Comparison of ENCODE assay signal across 36 cellular contexts in the genomic region with DNA sequence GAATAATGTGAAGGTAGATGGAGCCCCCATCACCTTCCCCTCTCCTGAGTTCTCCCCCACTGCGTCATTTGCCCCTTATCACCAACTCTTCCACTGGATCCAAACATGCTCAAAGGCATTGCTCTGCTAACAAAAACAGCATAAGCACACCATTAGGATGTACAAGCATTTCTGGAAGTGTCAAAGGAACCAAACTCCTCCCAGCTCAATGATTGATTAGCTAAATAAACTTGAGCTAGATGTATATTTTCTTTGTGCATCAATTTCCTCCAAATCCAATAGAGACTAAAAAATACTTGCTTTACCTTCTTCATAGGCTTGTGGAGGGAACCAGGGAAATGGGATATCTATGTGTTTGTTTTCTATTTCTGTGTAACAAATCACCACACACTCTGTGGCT.
"Had no signal": no experiment of that assay in that cellular context is flagged by ENCODE, and none has a peak within 500 bp of the region (broad histone marks: within the 10 kb centered on the region; RNA-seq: fewer than 3 reads in every experiment).

No MANE protein-coding gene starts in this region.

- H3K27me3 Mint-ChIP-seq: activated B cell treated with CpG ODN at 0.5 μM for 24 hours; activated CD4-positive, alpha-beta memory T cell treated with anti-CD3 and anti-CD28 coated beads for 36 hours; activated CD8-positive, alpha-beta T cell treated with anti-CD3 and anti-CD28 coated beads for 36 hours; activated naive CD8-positive, alpha-beta T cell treated with anti-CD3 and anti-CD28 coated beads for 36 hours; activated T-helper 17 cell treated with anti-CD3 and anti-CD28 coated beads, Interleukin-2, amount 50 U/mL, for 72 hours had no signal

- H3K27me3 ChIP-seq: adrenal gland, body of pancreas, brain microvascular endothelial cell, breast epithelium had no signal

- H3K4me1 ChIP-seq: adrenal gland, body of pancreas, breast epithelium had no signal

- H3K4me1 Mint-ChIP-seq: activated B cell treated with CpG ODN at 0.5 μM for 24 hours; activated CD4-positive, alpha-beta T cell treated with anti-CD3 and anti-CD28 coated beads, Interleukin-2, amount 10 ng/mL, durations not matched to agents 24 days and 14 days; activated naive CD8-positive, alpha-beta T cell treated with anti-CD3 and anti-CD28 coated beads for 36 hours; activated T-helper 17 cell treated with anti-CD3 and anti-CD28 coated beads, Interleukin-2, amount 50 U/mL, for 72 hours had no signal

- ATAC-seq: activated CD8-positive, alpha-beta T cell treated with anti-CD3 and anti-CD28 coated beads for 36 hours; activated naive CD4-positive, alpha-beta T cell treated with anti-CD3 and anti-CD28 coated beads, Interleukin-2, amount 50 U/mL, for 72 hours; activated T-cell treated with anti-CD3 and anti-CD28 coated beads, Interleukin-2, amount 50 U/mL, for 4 hours; activated T-cell treated with anti-CD3 and anti-CD28 coated beads, Interleukin-2, amount 50 U/mL, for 72 hours; activated T-helper 17 cell treated with anti-CD3 and anti-CD28 coated beads, Interleukin-2, amount 50 U/mL, for 72 hours; body of pancreas had no signal

- H3K27ac ChIP-seq: adrenal gland, body of pancreas, brain microvascular endothelial cell, breast epithelium, VCaP had no signal

- H3K9me3 Mint-ChIP-seq: activated B cell treated with CpG ODN at 0.5 μM for 24 hours; activated CD4-positive, alpha-beta memory T cell treated with anti-CD3 and anti-CD28 coated beads for 36 hours; activated CD4-positive, alpha-beta T cell treated with anti-CD3 and anti-CD28 coated beads, Interleukin-2, amount 10 ng/mL, durations not matched to agents 24 days and 14 days; activated CD8-positive, alpha-beta T cell treated with anti-CD3 and anti-CD28 coated beads for 36 hours; activated naive CD4-positive, alpha-beta T cell treated with anti-CD3 and anti-CD28 coated beads for 36 hours; activated naive CD4-positive, alpha-beta T cell treated with anti-CD3 and anti-CD28 coated beads, Interleukin-2, amount 50 U/mL, for 72 hours; activated naive CD8-positive, alpha-beta T cell treated with anti-CD3 and anti-CD28 coated beads for 36 hours; activated T-cell treated with anti-CD3 and anti-CD28 coated beads, Interleukin-2, amount 50 U/mL, for 4 hours; activated T-cell treated with anti-CD3 and anti-CD28 coated beads, Interleukin-2, amount 50 U/mL, for 72 hours; activated T-helper 1 cell treated with anti-CD3 and anti-CD28 coated beads, Interleukin-12 subunit alpha, Interleukin-12 subunit beta, Interleukin-2, Interleukin-4 antibody, amounts not matched to agents 30 ng/mL and 10 ng/mL and 1 ng/mL, durations not matched to agents 14 hours and 24 hours and 36 hours; activated T-helper 17 cell treated with anti-CD3 and anti-CD28 coated beads, Interleukin-2, amount 50 U/mL, for 72 hours; T-helper 1 cell treated with Interleukin-12 subunit alpha and Interleukin-12 subunit beta and Interleukin-4 antibody, amounts not matched to agents 30 μg/mL and 1 μg/mL, for 36 hours; T-helper 2 cell treated with Interferon-gamma antibody and Interleukin-4, amounts not matched to agents 5 μg/mL and 100 μg/mL, for 36 hours had no signal

- H3K4me3 Mint-ChIP-seq: activated B cell treated with CpG ODN at 0.5 μM for 24 hours; activated CD4-positive, alpha-beta memory T cell treated with anti-CD3 and anti-CD28 coated beads for 36 hours; activated CD4-positive, alpha-beta T cell treated with anti-CD3 and anti-CD28 coated beads, Interleukin-2, amount 10 ng/mL, durations not matched to agents 24 days and 14 days; activated CD8-positive, alpha-beta T cell treated with anti-CD3 and anti-CD28 coated beads for 36 hours; activated naive CD4-positive, alpha-beta T cell treated with anti-CD3 and anti-CD28 coated beads for 36 hours; activated naive CD8-positive, alpha-beta T cell treated with anti-CD3 and anti-CD28 coated beads for 36 hours; activated T-cell treated with anti-CD3 and anti-CD28 coated beads, Interleukin-2, amount 50 U/mL, for 4 hours; activated T-cell treated with anti-CD3 and anti-CD28 coated beads, Interleukin-2, amount 50 U/mL, for 72 hours; activated T-helper 1 cell treated with anti-CD3 and anti-CD28 coated beads, Interleukin-12 subunit alpha, Interleukin-12 subunit beta, Interleukin-2, Interleukin-4 antibody, amounts not matched to agents 30 ng/mL and 10 ng/mL and 1 ng/mL, durations not matched to agents 14 hours and 24 hours and 36 hours; activated T-helper 17 cell treated with anti-CD3 and anti-CD28 coated beads, Interleukin-2, amount 50 U/mL, for 72 hours; T-helper 1 cell treated with Interleukin-12 subunit alpha and Interleukin-12 subunit beta and Interleukin-4 antibody, amounts not matched to agents 30 μg/mL and 1 μg/mL, for 36 hours; T-helper 2 cell treated with Interferon-gamma antibody and Interleukin-4, amounts not matched to agents 5 μg/mL and 100 μg/mL, for 36 hours had no signal

- H3K9me3 ChIP-seq: adrenal gland, body of pancreas, breast epithelium had no signal

- H3K36me3 ChIP-seq: adrenal gland, brain microvascular endothelial cell, breast epithelium had no signal

- DNase-seq: activated B cell treated with CpG ODN at 0.5 μM for 24 hours; activated CD4-positive, alpha-beta memory T cell treated with anti-CD3 and anti-CD28 coated beads for 36 hours; activated CD4-positive, alpha-beta T cell treated with anti-CD3 and anti-CD28 coated beads for 4 hours; activated CD4-positive, alpha-beta T cell treated with anti-CD3 and anti-CD28 coated beads, Interleukin-2, amount 10 ng/mL, durations not matched to agents 24 days and 14 days; activated CD4-positive, alpha-beta T cell treated with anti-CD3 and anti-CD28 coated beads, Interleukin-2, amount 50 U/mL, for 1 hour; activated CD4-positive, alpha-beta T cell treated with anti-CD3 and anti-CD28 coated beads, Interleukin-2, amount 50 U/mL, for 4 hours; activated CD4-positive, CD25-positive, alpha-beta regulatory T cell treated with anti-CD3 and anti-CD28 coated beads, Interleukin-2, amount 50 U/mL, for 72 hours; activated CD8-positive, alpha-beta memory T cell treated with anti-CD3 and anti-CD28 coated beads, Interleukin-2, amount 50 U/mL, for 4 hours; activated CD8-positive, alpha-beta T cell treated with anti-CD3 and anti-CD28 coated beads for 36 hours; activated effector memory CD4-positive, alpha-beta T cell treated with anti-CD3 and anti-CD28 coated beads, Interleukin-2, amount 50 U/mL, for 16 hours; activated gamma-delta T cell treated with Interleukin-2 at 50 U/mL for 16 hours; activated naive CD4-positive, alpha-beta T cell; activated naive CD4-positive, alpha-beta T cell treated with anti-CD3 and anti-CD28 coated beads for 36 hours; activated naive CD4-positive, alpha-beta T cell treated with anti-CD3 and anti-CD28 coated beads, Interleukin-2, amount 50 U/mL, for 16 hours; activated naive CD8-positive, alpha-beta T cell treated with anti-CD3 and anti-CD28 coated beads for 36 hours; activated T-cell treated with anti-CD3 and anti-CD28 coated beads for 4 hours; activated T-cell treated with anti-CD3 and anti-CD28 coated beads, Interleukin-2, amount 50 U/mL, for 1 hour; activated T-cell treated with anti-CD3 and anti-CD28 coated beads, Interleukin-2, amount 50 U/mL, for 4 hours; activated T-cell treated with anti-CD3 and anti-CD28 coated beads, Interleukin-2, amount 50 U/mL, for 72 hours; adrenal gland; amniotic stem cell; aorta; body of pancreas; brain microvascular endothelial cell; central memory CD4-positive, alpha-beta T cell; T-helper 2 cell; T-helper 9 cell had no signal

- FAIRE-seq: astrocyte, TTC549 had no signal

- H3K27ac Mint-ChIP-seq: activated B cell treated with CpG ODN at 0.5 μM for 24 hours; activated CD4-positive, alpha-beta memory T cell treated with anti-CD3 and anti-CD28 coated beads for 36 hours; activated CD4-positive, alpha-beta T cell treated with anti-CD3 and anti-CD28 coated beads, Interleukin-2, amount 10 ng/mL, durations not matched to agents 24 days and 14 days; activated CD8-positive, alpha-beta T cell treated with anti-CD3 and anti-CD28 coated beads for 36 hours; activated naive CD4-positive, alpha-beta T cell treated with anti-CD3 and anti-CD28 coated beads for 36 hours; activated naive CD4-positive, alpha-beta T cell treated with anti-CD3 and anti-CD28 coated beads, Interleukin-2, amount 50 U/mL, for 72 hours; activated naive CD8-positive, alpha-beta T cell treated with anti-CD3 and anti-CD28 coated beads for 36 hours; activated T-cell treated with anti-CD3 and anti-CD28 coated beads, Interleukin-2, amount 50 U/mL, for 72 hours; activated T-helper 1 cell treated with anti-CD3 and anti-CD28 coated beads, Interleukin-12 subunit alpha, Interleukin-12 subunit beta, Interleukin-2, Interleukin-4 antibody, amounts not matched to agents 30 ng/mL and 10 ng/mL and 1 ng/mL, durations not matched to agents 14 hours and 24 hours and 36 hours; activated T-helper 17 cell treated with anti-CD3 and anti-CD28 coated beads, Interleukin-2, amount 50 U/mL, for 72 hours; T-helper 1 cell treated with Interleukin-12 subunit alpha and Interleukin-12 subunit beta and Interleukin-4 antibody, amounts not matched to agents 30 μg/mL and 1 μg/mL, for 36 hours; T-helper 2 cell treated with Interferon-gamma antibody and Interleukin-4, amounts not matched to agents 5 μg/mL and 100 μg/mL, for 36 hours had no signal

- H3K4me3 ChIP-seq: adrenal gland, body of pancreas, breast epithelium had no signal

- H3K36me3 Mint-ChIP-seq: activated CD4-positive, alpha-beta memory T cell treated with anti-CD3 and anti-CD28 coated beads for 36 hours; activated naive CD4-positive, alpha-beta T cell treated with anti-CD3 and anti-CD28 coated beads, Interleukin-2, amount 50 U/mL, for 72 hours; activated naive CD8-positive, alpha-beta T cell treated with anti-CD3 and anti-CD28 coated beads for 36 hours had no signal
